Comparison of ENCODE assay signal across 8 cellular contexts in genomic region chr4:6372649-6373525, GRCh38.
DNase-seq lines count a peak whose midpoint lies in the region; ATAC-seq, FAIRE-seq and TF ChIP-seq lines count a peak whose summit lies in the region.

No MANE protein-coding gene starts in this region.

- H3K36me3 ChIP-seq in HepG2 (replicated peaks in 1 of 2; ENCODE audit: control insufficient read depth in 1 of 2, insufficient read depth in 2 of 2, low read length in 2 of 2), result no peaks in the 10 kb centered on the region

- intact Hi-C loops in HepG2 (cut with micrococcal nuclease; ENCODE audit: unreplicated experiment), result no loop called here

- TF ChIP-seq POLR2A in HepG2 (IDR thresholded peaks at IDR 0.05; ENCODE audit: insufficient read depth in 1 of 2, low read depth in 2 of 2, low read length in 2 of 2), result no peak

- DNase-seq in NCI-H1092 treated with DMSO at 0.1 percent for 48 hours (lab: John Stamatoyannopoulos, UW), result peak; percentile 18
- DNase-seq in NCI-H1092 (lab: John Stamatoyannopoulos, UW), result no peak
- peak; percentile 69 for DNase-seq in GM20000 (ENCODE audit: low spot score)
- peak; percentile 25 for DNase-seq in NCI-H146 (lab: John Stamatoyannopoulos, UW)
- DNase-seq in HepG2 (ENCODE audit: low spot score), result peak; percentile 35
- DNase-seq in NCI-H226, result no peak

- CTCF ChIA-PET in HepG2 (lab: Yijun Ruan, JAX; ENCODE audit: low intra/inter-chr PET ratio, low total read pairs), result no interaction called here

- in situ Hi-C loops in HepG2 (cut with HindIII; ENCODE audit: extremely low pct_ligation_motif_present, low pct_unique_long_range_greater_than_20kb), result no loop called here

- WGBS in HepG2 (ENCODE audit: low lambda C conversion rate), result 59% methylated on average over 7 of the region's 14 CpGs

- H3K4me2 ChIP-seq in HepG2 (ENCODE audit: low read depth, low read length), result no peak overlapping the region

- H3K4me1 ChIP-seq in HepG2 (ENCODE audit: insufficient read depth, low read length), result no peaks in the 10 kb centered on the region

- no peak overlapping the region for H3K4me3 ChIP-seq in HepG2 (replicated peaks in 1 of 3; ENCODE audit: insufficient read depth in 1 of 3, low read depth in 2 of 3, low read length in 3 of 3)

- H2AFZ ChIP-seq in HepG2 (ENCODE audit: low read length), result no peak overlapping the region

- BruUV-seq in HepG2 (replicated peaks; lab: Mats Ljungman, UMichigan), result no TSS peak

- POLR2A ChIA-PET in HepG2 (lab: Yijun Ruan, JAX), result no interaction called here

- H3K9me3 ChIP-seq in HepG2 (ENCODE audit: low read length), result no peaks in the 10 kb centered on the region

- FAIRE-seq in HepG2 (lab: Jason Lieb, UNC), result no peak

- TF ChIP-seq CTCF in GM20000 (IDR thresholded peaks at IDR 0.05; ENCODE audit: extremely low read depth, missing control alignments), result no peak
- no peak for TF ChIP-seq CTCF in HepG2 (CRISPR knock-in tag; IDR thresholded peaks at IDR 0.05)

- H4K20me1 ChIP-seq in HepG2 (ENCODE audit: insufficient read depth, low read length), result no peaks in the 10 kb centered on the region

- H3K27me3 ChIP-seq in HepG2 (ENCODE audit: control insufficient read depth in 1 of 2, insufficient read depth in 2 of 2, low read length in 2 of 2), result peaks cover 13 to 82% of the 10 kb centered on the region in 2 experiments

- H3K27ac ChIP-seq in angular gyrus (ENCODE audit: low read depth, low read length), result peak overlapping the region; percentile 32
- no peak overlapping the region for H3K27ac ChIP-seq in HepG2 (ENCODE audit: extremely low read length, insufficient read depth, low read length)

- H3K9ac ChIP-seq in HepG2 (ENCODE audit: insufficient read depth, low read depth, low read length), result no peak overlapping the region

- peak; percentile 45; the same call in 2 of the 3 replicates for ATAC-seq in HepG2
- no peak for ATAC-seq in HG03139 (IDR thresholded peaks at IDR 0.05; ENCODE audit: unreplicated experiment)

- no peak for TF ChIP-seq RAD21 in HepG2 (CRISPR knock-in tag; IDR thresholded peaks at IDR 0.05)

- TF ChIP-seq EP300 in HepG2 (IDR thresholded peaks at IDR 0.05; ENCODE audit: low read depth in 2 of 2, low read length in 2 of 2) (no peak), HepG2 (CRISPR knock-in tag; IDR thresholded peaks at IDR 0.05; ENCODE audit: borderline replicate concordance) (no peak)

- H3K79me2 ChIP-seq in HepG2 (ENCODE audit: insufficient read depth, low read length), result no peaks in the 10 kb centered on the region

TF ChIP-seq in HepG2, 621 proteins besides CTCF, POLR2A, EP300 and RAD21:
- no peak for TF ChIP-seq TBX3 (IDR thresholded peaks at IDR 0.05; ENCODE audit: borderline replicate concordance)
- peak; percentile 34; the same call in 1 of the 2 replicates for TF ChIP-seq SUZ12 (IDR thresholded peaks at IDR 0.05; ENCODE audit: low read depth, low read length)
- TF ChIP-seq SP2 (CRISPR knock-in tag; IDR thresholded peaks at IDR 0.05), result no peak
- TF ChIP-seq MED1 (CRISPR knock-in tag; IDR thresholded peaks at IDR 0.05), result no peak
- peak; percentile 87 for TF ChIP-seq NFYC (CRISPR knock-in tag; IDR thresholded peaks at IDR 0.05)
- TF ChIP-seq THAP11 (CRISPR knock-in tag; IDR thresholded peaks at IDR 0.05), result peak; percentile 97
- peak; percentile 91 for TF ChIP-seq ZNF143 (CRISPR knock-in tag; IDR thresholded peaks at IDR 0.05)
- no peak for TF ChIP-seq MIER2 (CRISPR knock-in tag; IDR thresholded peaks at IDR 0.05)
- no peak for TF ChIP-seq POGK (CRISPR knock-in tag; conservative IDR thresholded peaks at IDR 0.05)
- peak; percentile 70 for TF ChIP-seq HCFC1 (IDR thresholded peaks at IDR 0.05; ENCODE audit: low read depth, low read length)
- 0 out of 2 replicates have a peak, but pooled peaks have one; percentile 33 for TF ChIP-seq ZNF263 (CRISPR knock-in tag; IDR thresholded peaks at IDR 0.05)
- TF ChIP-seq ZNF343 (CRISPR knock-in tag; IDR thresholded peaks at IDR 0.05), result no peak
- TF ChIP-seq NFYB (CRISPR knock-in tag; IDR thresholded peaks at IDR 0.05), result peak; percentile 76
- TF ChIP-seq ATF7-NPFF (CRISPR knock-in tag; IDR thresholded peaks at IDR 0.05; ENCODE audit: low read depth), result no peak
- peak; percentile 40; the same call in 1 of the 2 replicates for TF ChIP-seq TFAP4 (IDR thresholded peaks at IDR 0.05; ENCODE audit: borderline replicate concordance, low read depth)
- TF ChIP-seq USF2 (IDR thresholded peaks at IDR 0.05; ENCODE audit: low read depth, low read length), result peak; percentile 67
- peak; percentile 80; the same call in 1 of the 2 replicates for TF ChIP-seq USF2 (CRISPR knock-in tag; IDR thresholded peaks at IDR 0.05; ENCODE audit: borderline replicate concordance)

Comparison
In these comparisons a context has a peak if more than half of its experiments do, and no peak if none do; other contexts are left out.
1. DNase-seq: peak in NCI-H1092 treated with DMSO at 0.1 percent for 48 hours (single experiment), GM20000 (single experiment), NCI-H146 (single experiment) and HepG2 (single experiment); none in NCI-H1092 (single experiment) and NCI-H226 (single experiment).